Comparison of ENCODE assay signal across 1 cellular context in the genomic region with DNA sequence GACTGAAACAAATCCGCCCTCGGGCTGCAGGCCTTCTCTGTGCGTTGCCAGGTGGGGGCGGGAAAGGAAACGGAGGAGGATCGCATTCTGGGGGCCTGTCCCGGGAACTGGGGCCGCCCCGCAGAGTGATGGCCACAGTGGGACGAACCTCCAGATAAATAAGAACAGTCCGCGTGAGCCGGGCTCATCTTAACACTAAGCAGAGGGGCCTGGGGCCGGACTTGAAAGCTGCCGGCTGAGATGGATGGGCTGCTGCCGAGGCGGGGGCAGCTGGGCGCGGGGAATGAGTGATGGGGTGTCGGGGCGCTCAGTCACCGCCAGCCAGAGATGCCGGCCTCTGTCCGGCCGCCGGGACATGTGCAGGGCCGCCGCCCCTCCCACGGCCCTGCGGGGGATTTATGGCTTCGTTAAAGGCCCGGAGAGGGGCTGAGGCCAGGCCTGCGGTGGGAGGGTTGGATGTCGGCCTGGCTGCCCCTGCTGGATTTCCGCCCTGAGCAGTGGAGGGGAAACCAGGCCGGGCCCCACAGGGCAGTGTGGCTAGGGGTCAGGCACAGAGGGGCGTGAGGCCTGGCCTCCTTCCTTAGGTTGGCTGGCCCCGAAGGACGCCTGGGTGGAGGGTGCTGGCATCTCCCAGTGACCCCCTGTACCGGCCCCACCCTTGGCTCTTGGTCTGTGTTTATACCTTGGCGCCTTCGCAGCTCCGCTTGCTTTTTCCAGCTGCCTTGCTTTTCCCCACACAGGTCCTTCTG.
TF ChIP-seq lines count a peak whose summit lies in the region.

No MANE protein-coding gene starts in this region.

TF ChIP-seq in K562, 482 proteins besides CTCF, POLR2A, EP300 and RAD21 (continued from another document):
- TF ChIP-seq, protein P1, sequence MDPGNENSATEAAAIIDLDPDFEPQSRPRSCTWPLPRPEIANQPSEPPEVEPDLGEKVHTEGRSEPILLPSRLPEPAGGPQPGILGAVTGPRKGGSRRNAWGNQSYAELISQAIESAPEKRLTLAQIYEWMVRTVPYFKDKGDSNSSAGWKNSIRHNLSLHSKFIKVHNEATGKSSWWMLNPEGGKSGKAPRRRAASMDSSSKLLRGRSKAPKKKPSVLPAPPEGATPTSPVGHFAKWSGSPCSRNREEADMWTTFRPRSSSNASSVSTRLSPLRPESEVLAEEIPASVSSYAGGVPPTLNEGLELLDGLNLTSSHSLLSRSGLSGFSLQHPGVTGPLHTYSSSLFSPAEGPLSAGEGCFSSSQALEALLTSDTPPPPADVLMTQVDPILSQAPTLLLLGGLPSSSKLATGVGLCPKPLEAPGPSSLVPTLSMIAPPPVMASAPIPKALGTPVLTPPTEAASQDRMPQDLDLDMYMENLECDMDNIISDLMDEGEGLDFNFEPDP (CRISPR knock-in tag; IDR thresholded peaks at IDR 0.05): no peak
